Comparison of ENCODE assay signal across 8 cellular contexts in the genomic region with DNA sequence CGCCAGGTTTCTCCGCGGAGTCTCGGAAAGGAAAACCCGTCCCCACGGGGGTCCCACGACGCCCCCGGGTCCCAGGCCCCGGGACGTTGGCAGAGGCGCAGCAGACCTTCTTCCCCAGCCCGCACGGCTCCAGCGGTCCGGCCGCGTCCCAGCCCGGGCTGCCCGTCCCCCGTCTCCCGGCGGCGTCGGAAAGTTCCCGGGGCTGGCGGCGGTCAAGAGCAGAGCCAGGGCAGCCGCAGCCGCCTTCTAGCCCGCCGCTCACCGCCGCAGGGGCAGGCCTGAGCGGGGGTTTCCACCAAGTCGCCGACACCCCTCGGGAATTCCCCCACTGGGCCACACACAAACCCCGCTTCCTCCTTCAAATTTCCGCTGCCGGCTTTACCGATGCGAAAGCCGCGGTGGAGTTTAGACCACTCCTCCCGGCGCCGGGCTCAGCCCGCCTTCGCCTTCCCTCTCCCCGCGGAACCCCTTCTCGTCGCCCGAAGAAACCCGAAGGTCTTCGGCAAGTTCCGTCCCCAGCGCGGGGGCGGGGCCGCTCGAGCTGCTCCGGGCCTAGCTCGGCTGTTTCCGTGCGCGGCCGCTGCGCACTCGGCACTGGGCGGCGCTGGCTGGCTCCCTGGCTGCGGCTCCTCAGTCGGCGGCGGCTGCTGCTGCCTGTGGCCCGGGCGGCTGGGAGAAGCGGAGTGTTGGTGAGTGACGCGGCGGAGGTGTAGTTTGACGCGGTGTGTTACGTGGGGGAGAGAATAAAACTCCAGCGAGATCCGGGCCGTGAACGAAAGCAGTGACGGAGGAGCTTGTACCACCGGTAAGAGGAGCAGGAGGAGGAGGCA. TPM values are rescaled to one million over a fixed set of nuclear protein-coding genes. Genes with fewer than 3 reads are reported as not detected.
A peak's percentile ranks its signal among the peaks of the same experiment; 100 is the strongest.
DNase-seq lines count a peak whose midpoint lies in the region; ATAC-seq, FAIRE-seq and TF ChIP-seq lines count a peak whose summit lies in the region.

A gene (plus strand): TSS at position 633 of the 830 bp plus-strand sequence. CDS start 25,674 bp downstream, outside the sequence.

- CTCF ChIA-PET in T-cell (lab: Charles Lee) = interaction anchor here in 1 of 2 donors (0.7 to 2.6 kb wide), 6 partner anchors 23 to 364 kb away, joined by 3 to 18 read pairs (median 4); a partner anchor contains a TSS

- no peaks in the 10 kb centered on the region for H3K9me3 Mint-ChIP-seq in T-cell

- H3K36me3 Mint-ChIP-seq in T-cell = no peaks in the 10 kb centered on the region

- H3K4me1 ChIP-seq in heart left ventricle = peaks cover 0 to 62% (median 40%) of the 10 kb centered on the region in 12 donors
- peaks cover 31 to 48% (median 37%) of the 10 kb centered on the region in 4 donors for H3K4me1 ChIP-seq in upper lobe of left lung

- H3K27me3 Mint-ChIP-seq in T-cell = no peaks in the 10 kb centered on the region

- H3K4me1 Mint-ChIP-seq in T-cell = peaks cover 55 to 69% (median 67%) of the 10 kb centered on the region in 3 donors

- no peaks in the 10 kb centered on the region for H3K9me3 ChIP-seq in heart left ventricle
- H3K9me3 ChIP-seq in upper lobe of left lung = no peaks in the 10 kb centered on the region

- intact Hi-C loops in heart left ventricle (cut with DNase I) = loop anchor here in 8 of 10 donors (1.0 to 10.0 kb wide), 10 partner anchors 25 to 205 kb away; a partner anchor contains a TSS
- intact Hi-C loops in posterior cingulate gyrus (cut with DNase I) = loop anchor here (1.0 to 10.0 kb wide), 3 partner anchors 96 to 735 kb away; a partner anchor contains a TSS

- peak within 1 kb of the TSS; percentile 84 to 100 (median 99) for H3K4me3 Mint-ChIP-seq in T-cell

- H3K4me3 ChIP-seq in heart left ventricle (peak within 1 kb of the TSS; percentile 58 to 94 (median 80)), upper lobe of left lung (peak within 1 kb of the TSS; percentile 76 to 84 (median 78))

- H3K36me3 ChIP-seq in heart left ventricle (no peaks in the 10 kb centered on the region), upper lobe of left lung (no peaks in the 10 kb centered on the region)

- peak; percentile 82 for ATAC-seq in HG02840 (IDR thresholded peaks at IDR 0.05; ENCODE audit: low FRiP score, unreplicated experiment)
- ATAC-seq in T-cell (replicated peaks in 1 of 4) = peak; percentile 82 to 90 (median 86)
- ATAC-seq in heart left ventricle = peak; percentile 93 to 97 (median 96)
- ATAC-seq in upper lobe of left lung (ENCODE audit: low FRiP score in 2 of 2) = peak; percentile 97 to 99

- POLR2A ChIA-PET in T-cell (lab: Charles Lee) = interaction anchor here (0.6 to 2.5 kb wide), 16 partner anchors 11 to 1443 kb away, joined by 3 to 25 read pairs (median 6); a partner anchor contains a TSS

- TF ChIP-seq EP300 in upper lobe of left lung (IDR thresholded peaks at IDR 0.05) = peak in 1 of 4 donors; percentile 39

- WGBS in adipose tissue, 3 donors = 1% methylated on average over 75 to 92 of the region's 92 CpGs
- 0 to 1% (median 0%) methylated on average over 40 to 92 of the region's 92 CpGs for WGBS in heart left ventricle, 4 donors
- WGBS in upper lobe of left lung, 2 donors = 0% methylated on average over 33 to 70 of the region's 92 CpGs

- DNase-seq in GM12891 (ENCODE audit: insufficient read length, low spot score) (peak; percentile 86), NCI-H1436 treated with DMSO at 0.1 percent for 48 hours (lab: John Stamatoyannopoulos, UW) (peak; percentile 91), T-cell (peak; percentile 98 to 100 (median 99)), heart left ventricle (peak; percentile 98 to 100 (median 99)), posterior cingulate gyrus (peak; percentile 97 to 100 (median 98)), upper lobe of left lung (peak; percentile 99 to 100)

- no peaks in the 10 kb centered on the region for H3K27me3 ChIP-seq in heart left ventricle
- no peaks in the 10 kb centered on the region for H3K27me3 ChIP-seq in upper lobe of left lung

- FAIRE-seq in GM12891 (lab: Jason Lieb, UNC) = peak; percentile 98

- TF ChIP-seq CTCF in heart left ventricle (IDR thresholded peaks at IDR 0.05) (peak in 3 of 12 donors; percentile 11 to 34 (median 21)), upper lobe of left lung (IDR thresholded peaks at IDR 0.05) (peak in 3 of 6 experiments; percentile 24 to 37 (median 31))

- H3K27ac Mint-ChIP-seq in T-cell = peak within 1 kb of the TSS; percentile 100

- H3K27ac ChIP-seq in adipose tissue (ENCODE audit: low read depth, low read length) (peak within 1 kb of the TSS; percentile 85), heart left ventricle (peak within 1 kb of the TSS; percentile 91 to 100 (median 98)), upper lobe of left lung (peak within 1 kb of the TSS; percentile 99 to 100 (median 99))

- no peak; the same call in 1 of the 2 replicates for TF ChIP-seq POLR2A in GM12891 (IDR thresholded peaks at IDR 0.05; ENCODE audit: low read depth, low read length)
- peak; percentile 92 to 99 for TF ChIP-seq POLR2A in heart left ventricle (IDR thresholded peaks at IDR 0.05)
- TF ChIP-seq POLR2A in upper lobe of left lung (IDR thresholded peaks at IDR 0.05) = peak in 3 of 4 donors; percentile 69 to 99 (median 84)

TF ChIP-seq in GM12891, 5 proteins besides CTCF, POLR2A, EP300 and RAD21:
- TF ChIP-seq POU2F2 (IDR thresholded peaks at IDR 0.05; ENCODE audit: low read depth, low read length) = peak; percentile 61; the same call in 1 of the 2 replicates
- TF ChIP-seq SPI1 (IDR thresholded peaks at IDR 0.05; ENCODE audit: low read depth, low read length) = peak; percentile 89
- TF ChIP-seq POLR2AphosphoS5 (IDR thresholded peaks at IDR 0.05; ENCODE audit: low read depth, low read length) = peak; percentile 81
- TF ChIP-seq PAX5 (IDR thresholded peaks at IDR 0.05; ENCODE audit: insufficient read depth, low read length, severe bottlenecking) = no peak
- TF ChIP-seq TAF1 (IDR thresholded peaks at IDR 0.05; ENCODE audit: low read depth, low read length) = peak; percentile 43

RNA-seq across cellular contexts. Expression of the gene that starts here (rescaled TPM):
- polyA plus RNA-seq in GM12891 (2012; ENCODE audit: low read depth, missing spikeins) = 24.4 TPM
- total RNA-seq in T-cell (100 to 1,000 TPM in 3 of 5 donors, 10 to 100 TPM in 2; 94.0 to 118 (median 100) TPM), heart left ventricle (10 to 100 TPM; 32.1 to 58.9 (median 49.3) TPM), upper lobe of left lung (10 to 100 TPM; 15.7 to 75.5 (median 41.8) TPM)
- polyA plus RNA-seq in adipose tissue (10 to 100 TPM in 2 of 3 donors, 1 to 10 TPM in 1; 5.8 to 11.7 (median 10.8) TPM), heart left ventricle (1 to 10 TPM; 4.3 to 9.0 TPM)

Comparison
In these comparisons a context has a peak if more than half of its experiments do, and no peak if none do; other contexts are left out.
1. Peak in every context shown above with its lines: DNase-seq, ATAC-seq, H3K4me3 ChIP-seq and H3K27ac ChIP-seq.